ENCODE assay signal across 10 cellular contexts in genomic region chr14:24369463-24369862, GRCh38. TPM values are rescaled to one million over a fixed set of nuclear protein-coding genes. Genes with fewer than 3 reads are reported as not detected.
DNase-seq lines count a peak whose midpoint lies in the region; ATAC-seq and TF ChIP-seq lines count a peak whose summit lies in the region.
"Had no signal": no experiment of that assay in that cellular context is flagged by ENCODE, and none has a peak within 500 bp of the region (broad histone marks: within the 10 kb centered on the region; RNA-seq: fewer than 3 reads in every experiment).

No MANE protein-coding gene starts in this region.

- H3K4me3 Mint-ChIP-seq in activated CD4-positive, alpha-beta T cell treated with anti-CD3 and anti-CD28 coated beads, Interleukin-2, amount 10 ng/mL, durations not matched to agents 24 days and 14 days, result peak overlapping the region; percentile 31
- peak overlapping the region; percentile 89 for H3K4me3 Mint-ChIP-seq in mesothelial cell of epicardium

- H3K4me3 ChIP-seq in brain microvascular endothelial cell (ENCODE audit: low read depth, low read length), result peak overlapping the region; percentile 80

- peaks cover 15% of the 10 kb centered on the region for H3K36me3 ChIP-seq in brain microvascular endothelial cell (replicated peaks)

- H3K27ac Mint-ChIP-seq in activated CD4-positive, alpha-beta T cell treated with anti-CD3 and anti-CD28 coated beads, Interleukin-2, amount 10 ng/mL, durations not matched to agents 24 days and 14 days, result no peak overlapping the region
- peak overlapping the region; percentile 91 for H3K27ac Mint-ChIP-seq in mesothelial cell of epicardium

- H3K27ac ChIP-seq in brain microvascular endothelial cell (no peak overlapping the region), temporal lobe (ENCODE audit: low read depth, low read length) (peak overlapping the region; percentile 57)

- H3K27me3 ChIP-seq in brain microvascular endothelial cell (replicated peaks), result no peaks in the 10 kb centered on the region

- TF ChIP-seq CTCF in brain microvascular endothelial cell (IDR thresholded peaks at IDR 0.05; ENCODE audit: low read depth, low read length, missing control alignments) (no peak), mesothelial cell of epicardium (IDR thresholded peaks at IDR 0.05; ENCODE audit: unreplicated experiment) (no peak)

- in situ Hi-C loops in brain microvascular endothelial cell (cut with HindIII; ENCODE audit: low pct_ligation_motif_present, low sequenced_read_pairs), result no loop called here

- H3K36me3 Mint-ChIP-seq in activated CD4-positive, alpha-beta T cell treated with anti-CD3 and anti-CD28 coated beads, Interleukin-2, amount 10 ng/mL, durations not matched to agents 24 days and 14 days (ENCODE audit: low read depth), result no peaks in the 10 kb centered on the region
- H3K36me3 Mint-ChIP-seq in mesothelial cell of epicardium, result peaks cover 22% of the 10 kb centered on the region

- DNase-seq in activated CD4-positive, alpha-beta T cell treated with anti-CD3 and anti-CD28 coated beads, Interleukin-2, amount 10 ng/mL, durations not matched to agents 24 days and 14 days, result no peak
- no peak for DNase-seq in activated CD4-positive, alpha-beta T cell treated with anti-CD3 and anti-CD28 coated beads for 1 hour
- no peak for DNase-seq in brain microvascular endothelial cell
- DNase-seq in mesothelial cell of epicardium (ENCODE audit: low spot score in 2 of 2, unreplicated experiment in 2 of 2), result no peak
- DNase-seq in SHP77 treated with DMSO at 0.1 percent for 48 hours (lab: John Stamatoyannopoulos, UW), result no peak
- no peak for DNase-seq in NCI-H226
- DNase-seq: stimulated activated CD4-positive, alpha-beta T cell treated with anti-CD3 and anti-CD28 coated beads, Interleukin-2, amount 100 ng/mL, for 48 hours had no signal

- peaks cover 18% of the 10 kb centered on the region for H3K4me1 Mint-ChIP-seq in activated CD4-positive, alpha-beta T cell treated with anti-CD3 and anti-CD28 coated beads, Interleukin-2, amount 10 ng/mL, durations not matched to agents 24 days and 14 days
- peaks cover 52% of the 10 kb centered on the region for H3K4me1 Mint-ChIP-seq in mesothelial cell of epicardium

- no peaks in the 10 kb centered on the region for H3K9me3 Mint-ChIP-seq in activated CD4-positive, alpha-beta T cell treated with anti-CD3 and anti-CD28 coated beads, Interleukin-2, amount 10 ng/mL, durations not matched to agents 24 days and 14 days
- no peaks in the 10 kb centered on the region for H3K9me3 Mint-ChIP-seq in mesothelial cell of epicardium

- no peak for ATAC-seq in HG02763 (IDR thresholded peaks at IDR 0.05; ENCODE audit: unreplicated experiment)

- H3K27me3 Mint-ChIP-seq in activated CD4-positive, alpha-beta T cell treated with anti-CD3 and anti-CD28 coated beads, Interleukin-2, amount 10 ng/mL, durations not matched to agents 24 days and 14 days, result peaks cover 56% of the 10 kb centered on the region
- H3K27me3 Mint-ChIP-seq in mesothelial cell of epicardium (ENCODE audit: low read depth), result no peaks in the 10 kb centered on the region

- intact Hi-C loops in activated CD4-positive, alpha-beta T cell treated with anti-CD3 and anti-CD28 coated beads, Interleukin-2, amount 10 ng/mL, durations not matched to agents 24 days and 14 days (cut with micrococcal nuclease), result no loop called here

RNA-seq across cellular contexts. Expression of gene NFATC4, which starts 1.5 kb away (rescaled TPM):
- total RNA-seq in activated CD4-positive, alpha-beta T cell treated with anti-CD3 and anti-CD28 coated beads, Interleukin-2, amount 10 ng/mL, durations not matched to agents 24 days and 14 days, result not detected in 2 replicates
- 291 to 298 TPM (median 292 TPM) in 3 replicates for total RNA-seq in mesothelial cell of epicardium
- total RNA-seq in temporal lobe, result 2.5 TPM
- total RNA-seq: A172 had no signal

RNA-seq across cellular contexts. Expression of gene NYNRIN, which starts 29.3 kb away (rescaled TPM):
- total RNA-seq in activated CD4-positive, alpha-beta T cell treated with anti-CD3 and anti-CD28 coated beads, Interleukin-2, amount 10 ng/mL, durations not matched to agents 24 days and 14 days, result not detected in 2 replicates
- total RNA-seq in mesothelial cell of epicardium, result 171 to 173 TPM (median 173 TPM) in 3 replicates
- 14.5 TPM for total RNA-seq in temporal lobe

RNA-seq across cellular contexts. Expression of gene RIPK3, which starts 29.7 kb away (rescaled TPM):
- total RNA-seq in activated CD4-positive, alpha-beta T cell treated with anti-CD3 and anti-CD28 coated beads, Interleukin-2, amount 10 ng/mL, durations not matched to agents 24 days and 14 days, result 12.0 and 13.9 TPM in 2 replicates
- 1.9 to 2.2 TPM (median 2.0 TPM) in 3 replicates for total RNA-seq in mesothelial cell of epicardium
- 0.25 TPM for total RNA-seq in temporal lobe
- total RNA-seq: A172 had no signal

RNA-seq across cellular contexts. Expression of gene ADCY4, which starts 34.6 kb away (rescaled TPM):
- total RNA-seq in activated CD4-positive, alpha-beta T cell treated with anti-CD3 and anti-CD28 coated beads, Interleukin-2, amount 10 ng/mL, durations not matched to agents 24 days and 14 days, result 1.6 and 2.8 TPM in 2 replicates
- total RNA-seq in mesothelial cell of epicardium, result 2.8 to 3.4 TPM (median 3.4 TPM) in 3 replicates
- 1.7 TPM for total RNA-seq in temporal lobe
- total RNA-seq: A172 had no signal

RNA-seq across cellular contexts. Expression of gene LTB4R, which starts 58.2 kb away (rescaled TPM):
- 12.2 and 14.2 TPM in 2 replicates for total RNA-seq in activated CD4-positive, alpha-beta T cell treated with anti-CD3 and anti-CD28 coated beads, Interleukin-2, amount 10 ng/mL, durations not matched to agents 24 days and 14 days
- total RNA-seq in mesothelial cell of epicardium (10.7 to 11.8 TPM (median 11.1 TPM) in 3 replicates), temporal lobe (1.2 TPM)

Comparison
In these comparisons a context has a peak if more than half of its experiments do, and no peak if none do; other contexts are left out.
1. RNA of gene NFATC4, which starts 1.5 kb away (total RNA-seq): 291 to 298 TPM in mesothelial cell of epicardium; 2.5 TPM in temporal lobe (single experiment) and not detected in activated CD4-positive, alpha-beta T cell treated with anti-CD3 and anti-CD28 coated beads, Interleukin-2, amount 10 ng/mL, durations not matched to agents 24 days and 14 days; every median in the first group is over 10 times any median in the second.
2. RNA of gene NYNRIN, which starts 29.3 kb away (total RNA-seq): 171 to 173 TPM in mesothelial cell of epicardium and 14.5 TPM in temporal lobe (single experiment); not detected in activated CD4-positive, alpha-beta T cell treated with anti-CD3 and anti-CD28 coated beads, Interleukin-2, amount 10 ng/mL, durations not matched to agents 24 days and 14 days; every median in the first group is over 10 times any median in the second.